In the genomic region with DNA sequence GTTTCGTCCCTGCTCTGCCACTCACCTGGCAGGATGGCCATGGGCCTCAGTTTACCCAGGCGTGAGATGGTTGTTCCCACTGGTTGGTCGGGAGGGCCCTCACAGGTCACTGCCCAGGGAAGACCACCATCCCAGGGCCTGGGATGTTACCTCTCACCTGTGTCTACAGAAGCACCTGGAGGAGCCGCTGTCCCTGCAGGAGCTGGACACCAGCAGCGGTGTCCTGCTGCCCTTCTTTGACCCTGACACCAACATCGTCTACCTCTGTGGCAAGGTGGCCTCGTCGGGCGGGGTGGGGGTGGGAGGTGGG, we compare ENCODE assay signal across 11 cellular contexts. TPM values are rescaled to one million over a fixed set of nuclear protein-coding genes. Genes with fewer than 3 reads are reported as not detected.
DNase-seq lines count a peak whose midpoint lies in the region; ATAC-seq and TF ChIP-seq lines count a peak whose summit lies in the region.
"Had no signal": no experiment of that assay in that cellular context is flagged by ENCODE, and none has a peak within 500 bp of the region (broad histone marks: within the 10 kb centered on the region; RNA-seq: fewer than 3 reads in every experiment).

No MANE protein-coding gene starts in this region.

- no peak overlapping the region for H3K4me3 ChIP-seq in osteoblast (ENCODE audit: insufficient read depth, low read length)
- H3K4me3 ChIP-seq: colonic mucosa, SJCRH30 had no signal

- peaks cover 28% of the 10 kb centered on the region for H3K4me1 Mint-ChIP-seq in CD14-positive monocyte
- H3K4me1 Mint-ChIP-seq in activated B cell treated with CpG ODN at 0.5 μM for 24 hours = peaks cover 33% of the 10 kb centered on the region
- peaks cover 14% of the 10 kb centered on the region for H3K4me1 Mint-ChIP-seq in mesothelial cell of epicardium

- H3K4me1 ChIP-seq in osteoblast (ENCODE audit: insufficient read depth, low read length) = no peaks in the 10 kb centered on the region
- H3K4me1 ChIP-seq: colonic mucosa had no signal

- TF ChIP-seq CTCF in CD14-positive monocyte (IDR thresholded peaks at IDR 0.05) (peak; percentile 52), activated B cell treated with CpG ODN at 0.5 μM for 24 hours (IDR thresholded peaks at IDR 0.05) (no peak), mesothelial cell of epicardium (IDR thresholded peaks at IDR 0.05; ENCODE audit: unreplicated experiment) (peak; percentile 1), osteoblast (IDR thresholded peaks at IDR 0.05; ENCODE audit: extremely low read depth, low read depth, low read length) (no peak)

- H3K27ac ChIP-seq in osteoblast (ENCODE audit: low read depth, low read length) = no peak overlapping the region
- H3K27ac ChIP-seq: SJCRH30 had no signal

- ATAC-seq in GM18505 (IDR thresholded peaks at IDR 0.05; ENCODE audit: unreplicated experiment) (no peak), activated B cell treated with CpG ODN at 0.5 μM for 24 hours (ENCODE audit: low read depth) (no peak), HG02884 (IDR thresholded peaks at IDR 0.05; ENCODE audit: unreplicated experiment) (no peak)

- H3K27ac Mint-ChIP-seq in CD14-positive monocyte (peak overlapping the region; percentile 85 to 95 (median 90)), activated B cell treated with CpG ODN at 0.5 μM for 24 hours (peak overlapping the region; percentile 97), mesothelial cell of epicardium (no peak overlapping the region)

- H2AFZ ChIP-seq in osteoblast (ENCODE audit: low read length) = no peak overlapping the region

- no peaks in the 10 kb centered on the region for H3K9me3 ChIP-seq in osteoblast (ENCODE audit: low read depth, low read length)
- H3K9me3 ChIP-seq: colonic mucosa, SJCRH30 had no signal

- CTCF ChIA-PET in activated B cell treated with CpG ODN at 0.5 μM for 24 hours (lab: Charles Lee) = no interaction called here

- no peak for DNase-seq in CD14-positive monocyte (ENCODE audit: low spot score)
- no peak for DNase-seq in activated B cell treated with CpG ODN at 0.5 μM for 24 hours
- no peak for DNase-seq in mesothelial cell of epicardium (ENCODE audit: low spot score in 2 of 2, unreplicated experiment in 2 of 2)
- DNase-seq in DMS153 (lab: John Stamatoyannopoulos, UW) = no peak
- no peak for DNase-seq in osteoblast (ENCODE audit: insufficient read length, low spot score, missing footprints)
- DNase-seq in kidney tubule cell (ENCODE audit: low spot score) = no peak
- DNase-seq: NCI-H1092 had no signal

- H3K27me3 Mint-ChIP-seq in CD14-positive monocyte (ENCODE audit: low read depth in 3 of 3) (no peaks in the 10 kb centered on the region), activated B cell treated with CpG ODN at 0.5 μM for 24 hours (no peaks in the 10 kb centered on the region), mesothelial cell of epicardium (ENCODE audit: low read depth) (peaks cover 3% of the 10 kb centered on the region)

- H3K36me3 Mint-ChIP-seq in CD14-positive monocyte (peaks cover 19 to 34% of the 10 kb centered on the region in 2 donors), activated B cell treated with CpG ODN at 0.5 μM for 24 hours (ENCODE audit: low read depth) (peaks cover 38% of the 10 kb centered on the region), mesothelial cell of epicardium (no peaks in the 10 kb centered on the region)

- no peaks in the 10 kb centered on the region for H3K79me2 ChIP-seq in osteoblast (ENCODE audit: insufficient read depth, low read length)

- no peak overlapping the region for H3K4me2 ChIP-seq in osteoblast (ENCODE audit: insufficient read depth, low read length)

- POLR2A ChIA-PET in activated B cell treated with CpG ODN at 0.5 μM for 24 hours (lab: Charles Lee) = interaction anchor here (7.4 kb wide), 1 partner anchor 95 kb away, joined by 335 read pairs; a partner anchor contains a TSS

- no peak overlapping the region for H3K4me3 Mint-ChIP-seq in CD14-positive monocyte
- peak overlapping the region; percentile 77 for H3K4me3 Mint-ChIP-seq in activated B cell treated with CpG ODN at 0.5 μM for 24 hours
- H3K4me3 Mint-ChIP-seq in mesothelial cell of epicardium = no peak overlapping the region

- H3K9me3 Mint-ChIP-seq in CD14-positive monocyte (no peaks in the 10 kb centered on the region), activated B cell treated with CpG ODN at 0.5 μM for 24 hours (no peaks in the 10 kb centered on the region), mesothelial cell of epicardium (no peaks in the 10 kb centered on the region)

- intact Hi-C loops in CD14-positive monocyte (cut with micrococcal nuclease) = no loop called here
- intact Hi-C loops in activated B cell treated with CpG ODN at 0.5 μM for 24 hours (cut with micrococcal nuclease) = no loop called here

- no peaks in the 10 kb centered on the region for H3K27me3 ChIP-seq in osteoblast (ENCODE audit: insufficient read depth, low read length)
- H3K27me3 ChIP-seq: colonic mucosa, SJCRH30 had no signal

- peak; percentile 42 for TF ChIP-seq POLR2A in GM18505 (IDR thresholded peaks at IDR 0.05; ENCODE audit: borderline replicate concordance, extremely low read depth, insufficient read depth, insufficient read length)

- H4K20me1 ChIP-seq in osteoblast (ENCODE audit: insufficient read depth, low read length) = peaks cover 3% of the 10 kb centered on the region

- H3K36me3 ChIP-seq in osteoblast (ENCODE audit: insufficient read depth, low read length) = no peaks in the 10 kb centered on the region
- H3K36me3 ChIP-seq: colonic mucosa, SJCRH30 had no signal

RNA-seq across cellular contexts. Expression of a gene that starts 4.1 kb away (rescaled TPM):
- 1,000 to 10,000 TPM; 1,314 to 1,346 TPM for polyA plus RNA-seq in CD14-positive monocyte
- total RNA-seq in activated B cell treated with CpG ODN at 0.5 μM for 24 hours (1,030 and 1,060 TPM in 2 replicates), mesothelial cell of epicardium (7.0 to 8.9 TPM (median 7.0 TPM) in 3 replicates), osteoblast (0.36 and 0.59 TPM in 2 replicates)

RNA-seq across cellular contexts. Expression of a gene that starts 6.0 kb away (rescaled TPM):
- polyA plus RNA-seq in CD14-positive monocyte = 100 to 1,000 TPM; 105 to 160 TPM
- total RNA-seq in activated B cell treated with CpG ODN at 0.5 μM for 24 hours (145 and 174 TPM in 2 replicates), mesothelial cell of epicardium (56.7 to 64.5 TPM (median 58.1 TPM) in 3 replicates), osteoblast (26.8 and 64.8 TPM in 2 replicates)

RNA-seq across cellular contexts. Expression of a gene that starts 6.2 kb away (rescaled TPM):
- 100 to 1,000 TPM; 162 to 163 TPM for polyA plus RNA-seq in CD14-positive monocyte
- total RNA-seq in activated B cell treated with CpG ODN at 0.5 μM for 24 hours (54.2 and 77.0 TPM in 2 replicates), mesothelial cell of epicardium (28.2 to 39.6 TPM (median 30.3 TPM) in 3 replicates), osteoblast (19.9 and 23.3 TPM in 2 replicates)

RNA-seq across cellular contexts. Expression of a gene that starts 11.5 kb away (rescaled TPM):
- polyA plus RNA-seq in CD14-positive monocyte = 10 to 100 TPM; 20.9 to 28.3 TPM
- 15.7 and 23.3 TPM in 2 replicates for total RNA-seq in activated B cell treated with CpG ODN at 0.5 μM for 24 hours
- 27.4 to 31.2 TPM (median 27.6 TPM) in 3 replicates for total RNA-seq in mesothelial cell of epicardium
- total RNA-seq in osteoblast = 4.1 and 6.2 TPM in 2 replicates

Comparison
In these comparisons a context has a peak if more than half of its experiments do, and no peak if none do; other contexts are left out.
1. CTCF ChIP-seq: peak in CD14-positive monocyte (single experiment) and mesothelial cell of epicardium (single experiment); none in activated B cell treated with CpG ODN at 0.5 μM for 24 hours (single experiment) and osteoblast (single experiment).
2. RNA of a gene that starts 4.1 kb away (total RNA-seq): 1,030 to 1,060 TPM in activated B cell treated with CpG ODN at 0.5 μM for 24 hours; 7.0 to 8.9 TPM in mesothelial cell of epicardium and 0.36 to 0.59 TPM in osteoblast; every median in the first group is over 100 times any median in the second.